10 cellular contexts compared by ENCODE assay signal in genomic region chr17:44672479-44673093, GRCh38. TPM values are rescaled to one million over a fixed set of nuclear protein-coding genes. Genes with fewer than 3 reads are reported as not detected.
A peak's percentile ranks its signal among the peaks of the same experiment; 100 is the strongest.
DNase-seq lines count a peak whose midpoint lies in the region; ATAC-seq and TF ChIP-seq lines count a peak whose summit lies in the region.
"Had no signal": no experiment of that assay in that cellular context is flagged by ENCODE, and none has a peak within 500 bp of the region (broad histone marks: within the 10 kb centered on the region; RNA-seq: fewer than 3 reads in every experiment).

No MANE protein-coding gene starts in this region.

- ATAC-seq in GM18505 (IDR thresholded peaks at IDR 0.05; ENCODE audit: unreplicated experiment), result no peak
- ATAC-seq in GM19395 (IDR thresholded peaks at IDR 0.05; ENCODE audit: unreplicated experiment), result no peak

- H3K4me1 ChIP-seq in prostate gland (replicated peaks), result no peaks in the 10 kb centered on the region

- peak; percentile 65 for TF ChIP-seq CTCF in choroid plexus epithelial cell (conservative IDR thresholded peaks at IDR 0.05; ENCODE audit: low read depth, low read length)
- peak in 3 of 4 experiments; percentile 26 to 42 (median 33) for TF ChIP-seq CTCF in prostate gland (IDR thresholded peaks at IDR 0.05)

- intact Hi-C loops in prostate gland (cut with DNase I), result no loop called here

- TF ChIP-seq POLR2A in prostate gland (IDR thresholded peaks at IDR 0.05) (no peak), GM18505 (IDR thresholded peaks at IDR 0.05; ENCODE audit: borderline replicate concordance, extremely low read depth, insufficient read depth, insufficient read length) (no peak)

- H3K36me3 ChIP-seq in prostate gland, result no peaks in the 10 kb centered on the region
- H3K36me3 ChIP-seq: MG63 had no signal

- H3K27ac ChIP-seq in prostate gland, result no peak overlapping the region
- H3K27ac ChIP-seq: BLaER1 treated with 17β-estradiol and CSF1 and Interleukin-3, amounts not matched to agents 10 nM and 100 nM had no signal

- H3K4me3 ChIP-seq in choroid plexus epithelial cell (ENCODE audit: low read depth, low read length) (no peak overlapping the region), prostate gland (no peak overlapping the region)
- H3K4me3 ChIP-seq: BLaER1 treated with 17β-estradiol and CSF1 and Interleukin-3, amounts not matched to agents 10 nM and 100 nM; MG63 had no signal

- no peaks in the 10 kb centered on the region for H3K27me3 ChIP-seq in prostate gland (replicated peaks; ENCODE audit: insufficient read depth)
- H3K27me3 ChIP-seq: BLaER1 treated with 17β-estradiol and CSF1 and Interleukin-3, amounts not matched to agents 10 nM and 100 nM had no signal

- DNase-seq in NCI-H146 treated with DMSO at 0.1 percent for 48 hours (lab: John Stamatoyannopoulos, UW; ENCODE audit: unreplicated experiment) (peak; percentile 13), NCI-H146 (lab: John Stamatoyannopoulos, UW) (no peak), NCI-H2196 treated with DMSO at 0.1 percent for 48 hours (lab: John Stamatoyannopoulos, UW; ENCODE audit: unreplicated experiment) (peak; percentile 12), choroid plexus epithelial cell (ENCODE audit: low read depth) (peak; percentile 58), prostate gland (ENCODE audit: low spot score) (no peak), NCI-H1436 (lab: John Stamatoyannopoulos, UW) (no peak)
- DNase-seq: MG63 had no signal

- H3K9me3 ChIP-seq in prostate gland, result no peaks in the 10 kb centered on the region
- H3K9me3 ChIP-seq: BLaER1 treated with 17β-estradiol and CSF1 and Interleukin-3, amounts not matched to agents 10 nM and 100 nM; MG63 had no signal

RNA-seq across cellular contexts. Expression of gene MEIOC, which starts 16.3 kb away (rescaled TPM):
- total RNA-seq in prostate gland, result 10 to 100 TPM in 1 of 2 donors, not detected in 1; 21.8 TPM

RNA-seq across cellular contexts. Expression of gene CCDC43, which starts 17.0 kb away (rescaled TPM):
- total RNA-seq in prostate gland, result 10 to 100 TPM; 17.2 to 21.9 TPM

RNA-seq across cellular contexts. Expression of gene DBF4B, which starts 35.9 kb away (rescaled TPM):
- total RNA-seq in prostate gland, result 10 to 100 TPM in 1 of 2 donors, 1 to 10 TPM in 1; 5.3 to 20.1 TPM

Comparison
In these comparisons a context has a peak if more than half of its experiments do, and no peak if none do; other contexts are left out.
1. DNase-seq: peak in NCI-H146 treated with DMSO at 0.1 percent for 48 hours (single experiment), NCI-H2196 treated with DMSO at 0.1 percent for 48 hours (single experiment) and choroid plexus epithelial cell (single experiment); none in NCI-H146 (single experiment), prostate gland (single experiment) and NCI-H1436 (single experiment).